15 cellular contexts compared by ENCODE assay signal in the genomic region with DNA sequence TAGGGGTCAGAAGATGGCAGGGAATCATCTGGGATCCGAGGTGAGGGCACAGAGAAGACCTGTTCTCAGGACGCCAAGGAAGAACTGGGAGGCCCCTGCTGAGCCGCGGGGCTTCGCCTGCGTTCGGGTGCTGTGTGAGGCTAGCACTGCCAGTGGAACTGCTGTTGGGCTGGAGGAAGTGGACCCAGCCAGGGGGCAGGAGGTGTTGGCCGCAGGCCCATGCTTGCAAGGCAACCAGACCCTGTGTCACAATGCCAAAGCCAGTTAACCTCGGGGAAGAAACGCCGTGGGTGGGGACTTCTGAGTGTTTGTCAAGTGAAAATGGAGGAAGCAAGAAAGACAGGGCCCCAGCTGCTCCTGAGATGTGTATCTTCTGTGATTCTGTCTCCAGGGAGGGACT.
DNase-seq lines count a peak whose midpoint lies in the region; ATAC-seq and TF ChIP-seq lines count a peak whose summit lies in the region.
"Had no signal": no experiment of that assay in that cellular context is flagged by ENCODE, and none has a peak within 500 bp of the region (broad histone marks: within the 10 kb centered on the region; RNA-seq: fewer than 3 reads in every experiment).

No MANE protein-coding gene starts in this region.

- H2AK5ac ChIP-seq in neuronal stem cell (ENCODE audit: low read depth, low read length), result no peak overlapping the region

- no peak overlapping the region for H3K23ac ChIP-seq in neuronal stem cell (ENCODE audit: low read depth, low read length, poor library complexity)

- H3K9me3 Mint-ChIP-seq in glutamatergic neuron (ENCODE audit: unreplicated experiment), result peaks cover 4% of the 10 kb centered on the region
- H3K9me3 Mint-ChIP-seq: CD4-positive, CD25-positive, alpha-beta regulatory T cell had no signal

- H2BK12ac ChIP-seq in neuronal stem cell (ENCODE audit: low read length), result peak overlapping the region; percentile 30

- H3K4me1 Mint-ChIP-seq in glutamatergic neuron (ENCODE audit: low read depth, unreplicated experiment), result peaks cover 41% of the 10 kb centered on the region

- H2AFZ ChIP-seq in neuronal stem cell (ENCODE audit: low read length), result no peak overlapping the region

- no peak overlapping the region for H4K91ac ChIP-seq in neuronal stem cell (ENCODE audit: low read depth, low read length, poor library complexity)

- H3K27ac ChIP-seq in HUES6 (ENCODE audit: low read depth, low read length), result no peak overlapping the region
- H3K27ac ChIP-seq in neuronal stem cell (replicated peaks; ENCODE audit: low read length), result peak overlapping the region; percentile 24
- H3K27ac ChIP-seq: Peyer's patch had no signal

- peaks cover 23% of the 10 kb centered on the region for H3K36me3 ChIP-seq in HUES6 (ENCODE audit: control insufficient read depth, insufficient read depth, low read length)
- H3K36me3 ChIP-seq in neuronal stem cell (replicated peaks in 1 of 2; ENCODE audit: control insufficient read depth in 2 of 2, insufficient read depth in 2 of 2, low read length in 2 of 2), result peaks cover 9 to 12% of the 10 kb centered on the region in 2 donors
- H3K36me3 ChIP-seq in BE2C, result no peaks in the 10 kb centered on the region
- H3K36me3 ChIP-seq: Peyer's patch had no signal

- no peaks in the 10 kb centered on the region for H3K36me3 Mint-ChIP-seq in glutamatergic neuron (ENCODE audit: unreplicated experiment)
- H3K36me3 Mint-ChIP-seq: CD4-positive, CD25-positive, alpha-beta regulatory T cell had no signal

- H3K4me2 ChIP-seq in neuronal stem cell (ENCODE audit: insufficient read depth, low read length, poor library complexity, severe bottlenecking), result no peak overlapping the region

- no peak overlapping the region for H2BK120ac ChIP-seq in neuronal stem cell (ENCODE audit: low read depth, low read length)

- no CpG with 5 or more reads among the region's 11 CpGs for WGBS in neuronal stem cell (ENCODE audit: extremely low coverage in 2 of 2, insufficient read length in 2 of 2, insufficient replicate concordance in 1 of 2), 2 donors

- no peak for ATAC-seq in GM19455 (IDR thresholded peaks at IDR 0.05; ENCODE audit: unreplicated experiment)

- no peaks in the 10 kb centered on the region for H3K9me3 ChIP-seq in HUES6 (ENCODE audit: control insufficient read depth, insufficient read depth, low read depth, low read length)
- no peaks in the 10 kb centered on the region for H3K9me3 ChIP-seq in neuronal stem cell (replicated peaks in 1 of 2; ENCODE audit: control insufficient read depth in 2 of 2, insufficient read depth in 1 of 2, low read depth in 1 of 2, low read length in 2 of 2)
- H3K9me3 ChIP-seq in BE2C, result no peaks in the 10 kb centered on the region
- H3K9me3 ChIP-seq: Peyer's patch had no signal

- no peak overlapping the region for H3K4ac ChIP-seq in neuronal stem cell (ENCODE audit: low read length)

- H3K9ac ChIP-seq in HUES6 (ENCODE audit: low read length), result peak overlapping the region; percentile 18
- no peak overlapping the region for H3K9ac ChIP-seq in neuronal stem cell (ENCODE audit: low read depth, low read length, poor library complexity)

- peaks cover 7% of the 10 kb centered on the region for H3K27me3 Mint-ChIP-seq in glutamatergic neuron (ENCODE audit: unreplicated experiment)
- H3K27me3 Mint-ChIP-seq: CD4-positive, CD25-positive, alpha-beta regulatory T cell had no signal

- H3K79me1 ChIP-seq in neuronal stem cell (ENCODE audit: low read depth, low read length), result peaks cover 2% of the 10 kb centered on the region

- no peak overlapping the region for H2BK15ac ChIP-seq in neuronal stem cell (ENCODE audit: low read length)

- no peak overlapping the region for H4K8ac ChIP-seq in neuronal stem cell (ENCODE audit: low read depth, low read length)

- peak overlapping the region; percentile 26 for H3K4me3 Mint-ChIP-seq in glutamatergic neuron (ENCODE audit: unreplicated experiment)
- H3K4me3 Mint-ChIP-seq: CD4-positive, CD25-positive, alpha-beta regulatory T cell had no signal

- DNase-seq in SKM-1 treated with dmso at 0.1 percent for 144 hours (lab: John Stamatoyannopoulos, UW; ENCODE audit: unreplicated experiment) (peak; percentile 92), glutamatergic neuron (peak; percentile 30), neuronal stem cell (ENCODE audit: low spot score) (no peak), BE2C (no peak), HPDE6-E6E7 (ENCODE audit: extremely low spot score) (no peak), RPMI8226 (no peak)
- DNase-seq: activated T-cell treated with anti-CD3 and anti-CD28 coated beads, Interleukin-2, amount 50 U/mL, for 1 hour; amniotic stem cell; CD4-positive, CD25-positive, alpha-beta regulatory T cell; GDM1; KG1; NCI-H2081 treated with DMSO at 0.1 percent for 48 hours; Peyer's patch had no signal

- peak overlapping the region; percentile 75 for H3K27ac Mint-ChIP-seq in glutamatergic neuron (ENCODE audit: unreplicated experiment)
- H3K27ac Mint-ChIP-seq: CD4-positive, CD25-positive, alpha-beta regulatory T cell had no signal

- no peak overlapping the region for H3K14ac ChIP-seq in neuronal stem cell (ENCODE audit: low read length)

- no peaks in the 10 kb centered on the region for H3K27me3 ChIP-seq in HUES6 (ENCODE audit: control insufficient read depth, insufficient read depth, low read length)
- no peaks in the 10 kb centered on the region for H3K27me3 ChIP-seq in neuronal stem cell (ENCODE audit: control insufficient read depth in 3 of 3, insufficient read depth in 3 of 3, low read depth in 1 of 3, low read length in 3 of 3)
- H3K27me3 ChIP-seq in BE2C, result no peaks in the 10 kb centered on the region
- H3K27me3 ChIP-seq: Peyer's patch had no signal

- peak overlapping the region; percentile 25 for H3K18ac ChIP-seq in neuronal stem cell (ENCODE audit: low read length)

- TF ChIP-seq CTCF in glutamatergic neuron (IDR thresholded peaks at IDR 0.05; ENCODE audit: partially characterized antibody, unreplicated experiment) (no peak), BE2C (IDR thresholded peaks at IDR 0.05; ENCODE audit: low read depth, low read length) (no peak)

- H3K4me3 ChIP-seq in HUES6 (ENCODE audit: low read depth, low read length) (no peak overlapping the region), neuronal stem cell (ENCODE audit: low read length in 2 of 2) (no peak overlapping the region), BE2C (ENCODE audit: low read depth, low read length) (no peak overlapping the region)
- H3K4me3 ChIP-seq: Peyer's patch had no signal

- H3K4me1 ChIP-seq in HUES6 (ENCODE audit: control insufficient read depth, insufficient read depth, low read length), result no peaks in the 10 kb centered on the region; the same call in 1 of the 2 replicates
- peaks cover 11 to 23% of the 10 kb centered on the region in 2 donors for H3K4me1 ChIP-seq in neuronal stem cell (ENCODE audit: control insufficient read depth in 2 of 2, insufficient read depth in 1 of 2, low read depth in 1 of 2, low read length in 2 of 2)
- H3K4me1 ChIP-seq in BE2C, result no peaks in the 10 kb centered on the region
- H3K4me1 ChIP-seq: Peyer's patch had no signal

- no peak overlapping the region for H2BK5ac ChIP-seq in neuronal stem cell (ENCODE audit: low read length)

Comparison
In these comparisons a context has a peak if more than half of its experiments do, and no peak if none do; other contexts are left out.
1. DNase-seq: peak in SKM-1 treated with dmso at 0.1 percent for 144 hours (single experiment) and glutamatergic neuron (single experiment); none in neuronal stem cell (single experiment), BE2C (single experiment), HPDE6-E6E7 (single experiment) and RPMI8226 (single experiment).